ENCODE assay signal across 10 cellular contexts in the genomic region with DNA sequence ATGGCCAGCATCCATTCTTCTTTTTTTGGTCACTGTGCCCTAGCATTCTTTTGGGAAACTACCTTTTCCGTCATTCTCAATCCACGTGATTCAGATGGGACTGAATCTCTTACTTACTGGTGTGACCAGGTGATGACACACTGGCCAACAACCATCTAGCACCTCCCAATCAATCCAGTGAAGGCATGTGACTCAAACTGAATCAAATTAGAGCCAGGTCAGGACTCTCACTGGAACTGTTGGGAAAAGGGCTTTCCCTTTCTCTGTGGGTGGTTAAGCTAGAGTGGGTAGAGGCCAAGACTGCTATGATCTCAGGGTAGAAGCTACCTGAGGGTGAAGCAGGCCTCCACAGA. TPM values are rescaled to one million over a fixed set of nuclear protein-coding genes. Genes with fewer than 3 reads are reported as not detected.
DNase-seq lines count a peak whose midpoint lies in the region; ATAC-seq, FAIRE-seq and TF ChIP-seq lines count a peak whose summit lies in the region.
"Had no signal": no experiment of that assay in that cellular context is flagged by ENCODE, and none has a peak within 500 bp of the region (broad histone marks: within the 10 kb centered on the region; RNA-seq: fewer than 3 reads in every experiment).

No MANE protein-coding gene starts in this region.

- H3K4me3 Mint-ChIP-seq in immature natural killer cell (no peak overlapping the region), T-helper 17 cell (no peak overlapping the region), glutamatergic neuron (ENCODE audit: unreplicated experiment) (no peak overlapping the region)

- no peak overlapping the region for H3K9ac ChIP-seq in MM.1S (ENCODE audit: low read length)
- no peak overlapping the region for H3K9ac ChIP-seq in GM12878 (ENCODE audit: control insufficient read depth, insufficient read depth, low read length)

- H3K9me3 ChIP-seq in MM.1S (replicated peaks; ENCODE audit: insufficient read depth, low read length) (no peaks in the 10 kb centered on the region), GM12878 (replicated peaks; ENCODE audit: control insufficient read depth, insufficient read depth, low read length) (peaks cover 4% of the 10 kb centered on the region; the same call in 2 of the 3 replicates), T-helper 17 cell (ENCODE audit: control insufficient read depth, low read length, poor library complexity, severe bottlenecking) (no peaks in the 10 kb centered on the region)
- H3K9me3 ChIP-seq: Peyer's patch, transverse colon had no signal

- no peak for FAIRE-seq in GM12878 (lab: Jason Lieb, UNC)

- no peaks in the 10 kb centered on the region for H3K9me2 ChIP-seq in MM.1S (replicated peaks; ENCODE audit: insufficient read depth, low read length)

- intact Hi-C loops in GM12878 (cut with micrococcal nuclease; ENCODE audit: unreplicated experiment), result no loop called here

- CTCF ChIA-PET in GM12878 (lab: Yijun Ruan, JAX), result interaction anchor here (1.0 to 1.8 kb wide), 5 partner anchors 9 to 227 kb away, joined by 4 to 9 read pairs (median 5); no protein-coding TSS in a partner anchor

- TF ChIP-seq RAD21 in GM12878 (IDR thresholded peaks at IDR 0.05; ENCODE audit: insufficient read depth, low read depth, low read length), result no peak

- RAD21 ChIA-PET in GM12878 (lab: Charles Lee; ENCODE audit: unreplicated experiment), result interaction anchor here (1.1 to 2.9 kb wide), 5 partner anchors 9 to 114 kb away, joined by 3 to 14 read pairs (median 6); no protein-coding TSS in a partner anchor

- H3K4me3 ChIP-seq in MM.1S (ENCODE audit: low read length) (no peak overlapping the region), GM12878 (no peak overlapping the region)
- H3K4me3 ChIP-seq: Peyer's patch, transverse colon had no signal

- H3K27me3 Mint-ChIP-seq in immature natural killer cell (ENCODE audit: low read depth in 3 of 3), result no peaks in the 10 kb centered on the region
- H3K27me3 Mint-ChIP-seq in T-helper 17 cell, result no peaks in the 10 kb centered on the region
- H3K27me3 Mint-ChIP-seq in glutamatergic neuron (ENCODE audit: unreplicated experiment), result peaks cover 4% of the 10 kb centered on the region

- no peak overlapping the region for H3K4me2 ChIP-seq in MM.1S (ENCODE audit: low read depth, low read length)
- H3K4me2 ChIP-seq in GM12878 (ENCODE audit: control insufficient read depth, insufficient read depth), result peak overlapping the region; percentile 39; the same call in 1 of the 2 replicates

- SMC1A ChIA-PET in GM12878 (lab: Charles Lee; ENCODE audit: uncharacterized antibody, unreplicated experiment), result interaction anchor here (0.8 to 3.2 kb wide), 13 partner anchors 9 to 250 kb away, joined by 3 to 16 read pairs (median 4); no protein-coding TSS in a partner anchor

- TF ChIP-seq EP300 in GM12878 (IDR thresholded peaks at IDR 0.05; ENCODE audit: borderline replicate concordance in 1 of 2, control insufficient read depth in 1 of 2, low read depth in 2 of 2, low read length in 2 of 2), result no peak

- H3K9me3 Mint-ChIP-seq in immature natural killer cell, result no peaks in the 10 kb centered on the region
- H3K9me3 Mint-ChIP-seq in glutamatergic neuron (ENCODE audit: unreplicated experiment), result no peaks in the 10 kb centered on the region

- H3K79me2 ChIP-seq in MM.1S (ENCODE audit: low read length) (no peaks in the 10 kb centered on the region), GM12878 (ENCODE audit: control insufficient read depth, insufficient read depth, low read length) (no peaks in the 10 kb centered on the region)

- POLR2A ChIA-PET in GM12878 (lab: Charles Lee), result interaction anchor here (0.9 to 2.1 kb wide), 4 partner anchors 18 to 134 kb away, joined by 3 to 7 read pairs (median 5); no protein-coding TSS in a partner anchor

- H3K36me3 ChIP-seq in MM.1S (replicated peaks; ENCODE audit: insufficient read depth, low read length) (no peaks in the 10 kb centered on the region), GM12878 (ENCODE audit: control insufficient read depth in 2 of 2, insufficient read depth in 2 of 2, low read length in 1 of 2) (no peaks in the 10 kb centered on the region; a peak in 2 of 4 replicates)
- H3K36me3 ChIP-seq: Peyer's patch, transverse colon had no signal

- no peaks in the 10 kb centered on the region for H3K36me3 Mint-ChIP-seq in immature natural killer cell
- H3K36me3 Mint-ChIP-seq in T-helper 17 cell (ENCODE audit: low read depth), result no peaks in the 10 kb centered on the region
- peaks cover 3% of the 10 kb centered on the region for H3K36me3 Mint-ChIP-seq in glutamatergic neuron (ENCODE audit: unreplicated experiment)

- peak overlapping the region; percentile 72 for H2AFZ ChIP-seq in MM.1S (ENCODE audit: low read length)
- peak overlapping the region; percentile 72 for H2AFZ ChIP-seq in GM12878 (ENCODE audit: control insufficient read depth, low read depth, low read length)

- peaks cover 10% of the 10 kb centered on the region for H3K4me1 ChIP-seq in MM.1S (ENCODE audit: low read length)
- peaks cover 20% of the 10 kb centered on the region for H3K4me1 ChIP-seq in GM12878 (ENCODE audit: control insufficient read depth, insufficient read depth, low read length)
- H3K4me1 ChIP-seq: Peyer's patch, transverse colon had no signal

- no TSS peak for BruUV-seq in GM12878 (replicated peaks; lab: Mats Ljungman, UMichigan)

- no peaks in the 10 kb centered on the region for H3F3A ChIP-seq in MM.1S (ENCODE audit: insufficient read depth, low read length)

- no peak for TF ChIP-seq CTCF in MM.1S (IDR thresholded peaks at IDR 0.05; ENCODE audit: low read length)
- TF ChIP-seq CTCF in GM12878 (IDR thresholded peaks at IDR 0.05 in 2 of 3, conservative IDR thresholded peaks at IDR 0.05 in 1 of 3; ENCODE audit: control insufficient read depth in 2 of 3, extremely low read depth in 1 of 3, insufficient read depth in 1 of 3, low read depth in 3 of 3, low read length in 3 of 3), result no peak
- no peak for TF ChIP-seq CTCF in glutamatergic neuron (IDR thresholded peaks at IDR 0.05; ENCODE audit: partially characterized antibody, unreplicated experiment)

- TF ChIP-seq POLR2A in GM19099 (IDR thresholded peaks at IDR 0.05; ENCODE audit: extremely low read depth, insufficient read length, low read depth) (peak; percentile 10), GM12878 (IDR thresholded peaks at IDR 0.05; ENCODE audit: low read depth, low read length) (no peak)

- H3K4me1 Mint-ChIP-seq in immature natural killer cell, result peaks cover 3 to 9% of the 10 kb centered on the region in 2 donors
- H3K4me1 Mint-ChIP-seq in T-helper 17 cell, result peaks cover 2% of the 10 kb centered on the region
- no peaks in the 10 kb centered on the region for H3K4me1 Mint-ChIP-seq in glutamatergic neuron (ENCODE audit: low read depth, unreplicated experiment)

- no peak overlapping the region for H3K27ac Mint-ChIP-seq in immature natural killer cell
- no peak overlapping the region for H3K27ac Mint-ChIP-seq in T-helper 17 cell
- no peak overlapping the region for H3K27ac Mint-ChIP-seq in glutamatergic neuron (ENCODE audit: unreplicated experiment)

- no peak overlapping the region for H3K27ac ChIP-seq in MM.1S (ENCODE audit: low read length)
- H3K27ac ChIP-seq in GM12878 (ENCODE audit: control insufficient read depth, insufficient read depth), result peak overlapping the region; percentile 11; the same call in 1 of the 2 replicates
- H3K27ac ChIP-seq: transverse colon had no signal

- DNase-seq in MM.1S (no peak), GM12878 (ENCODE audit: low read depth, low spot score) (no peak), renal cortical epithelial cell (ENCODE audit: low read depth) (peak; percentile 72), immature natural killer cell (no peak), NCI-H524 (lab: John Stamatoyannopoulos, UW) (no peak), T-helper 17 cell (no peak), glutamatergic neuron (no peak)
- DNase-seq: Peyer's patch, transverse colon had no signal

- H3K27me3 ChIP-seq in MM.1S (replicated peaks; ENCODE audit: insufficient read depth, low read length), result no peaks in the 10 kb centered on the region
- H3K27me3 ChIP-seq in GM12878 (replicated peaks in 1 of 2; ENCODE audit: control insufficient read depth in 2 of 2, insufficient read depth in 2 of 2, low read length in 1 of 2), result no peaks in the 10 kb centered on the region
- H3K27me3 ChIP-seq: Peyer's patch, transverse colon had no signal

- in situ Hi-C loops in GM12878 (cut with MboI), result no loop called here

- no peak for ATAC-seq in GM12878
- no peak for ATAC-seq in T-helper 17 cell

- 0% methylated on average over 2 of the region's 2 CpGs for WGBS in GM12878 (ENCODE audit: insufficient coverage, insufficient replicate concordance, low lambda C conversion rate, missing lambda C conversion rate)

- H4K20me1 ChIP-seq in MM.1S (ENCODE audit: insufficient read depth, low read length), result no peaks in the 10 kb centered on the region
- no peaks in the 10 kb centered on the region for H4K20me1 ChIP-seq in GM12878 (ENCODE audit: control insufficient read depth, insufficient read depth)

TF ChIP-seq in GM12878, 131 proteins besides CTCF, POLR2A, EP300 and RAD21 (continues in another document):
- TF ChIP-seq IRF4 (IDR thresholded peaks at IDR 0.05; ENCODE audit: low read depth, low read length) (no peak), HDAC2 (IDR thresholded peaks at IDR 0.05) (no peak), BHLHE40 (IDR thresholded peaks at IDR 0.05; ENCODE audit: borderline replicate concordance in 1 of 2, low read depth in 2 of 2, low read length in 1 of 2) (no peak)

RNA-seq across cellular contexts. Expression of gene ZMYND8, which starts 36.2 kb away (rescaled TPM):
- 207 and 208 TPM in 2 replicates for total RNA-seq in GM12878 (2013; cell fraction: nucleolus; rRNA removed)
- total RNA-seq in GM12878 (2014; rRNA removed) (17.8 and 18.5 TPM in 2 replicates), GM12878 (2014; rRNA removed; fragmentation: Illumina TruSeq; extraction: Trizol) (24.1 and 24.2 TPM in 2 replicates), GM12878 (2021) (42.1 and 54.8 TPM in 2 replicates), renal cortical epithelial cell (11.8 and 21.9 TPM in 2 replicates), T-helper 17 cell (10 to 100 TPM; 42.7 to 50.3 TPM), glutamatergic neuron (ENCODE audit: unreplicated experiment) (116 TPM)
- polyA plus RNA-seq in GM12878 (2011; ENCODE audit: low read depth), result 9.9 TPM
- polyA plus RNA-seq in GM12878 (2011; rRNA removed) (26.6 and 34.3 TPM in 2 replicates), GM12878 (2014; fragmentation: Illumina TruSeq; extraction: Trizol) (27.1 and 27.9 TPM in 2 replicates), GM12878 (2014; fragmentation: Nextera tagmentation; extraction: Ambion mirVana) (10 to 100 TPM; 12.9 to 18.4 TPM), GM12878 (2014; rRNA removed) (21.7 and 22.7 TPM in 2 replicates), GM12878 (2016; fragmentation: Nextera tagmentation; extraction: Ambion mirVana) (10 to 100 TPM; 22.1 to 25.0 TPM), immature natural killer cell (10 to 100 TPM in 1 of 3 donors, 1 to 10 TPM in 2; 3.4 to 16.9 (median 5.1) TPM)
- polyA plus RNA-seq in GM12878 (2011; cell fraction: cytosol; rRNA removed), result 21.0 and 23.6 TPM in 2 replicates
- 69.7 and 78.1 TPM in 2 replicates for polyA plus RNA-seq in GM12878 (2011; cell fraction: nucleus; rRNA removed)
- polyA plus RNA-seq in GM12878 (2012), result 16.4 and 22.5 TPM in 2 replicates
- polyA minus RNA-seq in GM12878 (2011; rRNA and poly(A)+ RNA removed), result 49.9 and 55.7 TPM in 2 replicates
- polyA minus RNA-seq in GM12878 (2011; cell fraction: cytosol; rRNA and poly(A)+ RNA removed), result 18.0 and 20.2 TPM in 2 replicates
- polyA minus RNA-seq in GM12878 (2011; cell fraction: nucleus; rRNA and poly(A)+ RNA removed), result 45.5 and 61.3 TPM in 2 replicates
